In genomic region chr4:184688447-184688846, GRCh38 we compare ENCODE assay signal across 11 cellular contexts. TPM values are rescaled to one million over a fixed set of nuclear protein-coding genes. Genes with fewer than 3 reads are reported as not detected.
DNase-seq lines count a peak whose midpoint lies in the region; TF ChIP-seq lines count a peak whose summit lies in the region.
"Had no signal": no experiment of that assay in that cellular context is flagged by ENCODE, and none has a peak within 500 bp of the region (broad histone marks: within the 10 kb centered on the region; RNA-seq: fewer than 3 reads in every experiment).

No MANE protein-coding gene starts in this region.

- DNase-seq in AG09309 (ENCODE audit: low read depth) = peak; percentile 65
- peak; percentile 36 for DNase-seq in HS-27A (ENCODE audit: low read depth)
- peak; percentile 92 for DNase-seq in amniotic stem cell (lab: John Stamatoyannopoulos, UW)
- DNase-seq in islet precursor cell = peak; percentile 76
- no peak for DNase-seq in thyroid gland
- no peak for DNase-seq in foreskin melanocyte
- no peak for DNase-seq in NCI-H748 treated with DMSO at 0.1 percent for 48 hours (lab: John Stamatoyannopoulos, UW)
- no peak for DNase-seq in NCI-H1930 (lab: John Stamatoyannopoulos, UW)
- DNase-seq: activated naive CD8-positive, alpha-beta T cell treated with anti-CD3 and anti-CD28 coated beads, Interleukin-2, amount 10 ng/mL, durations not matched to agents 7 days and 5 days; SHP77 treated with DMSO at 0.1 percent for 48 hours; stomach had no signal

- H3K27ac ChIP-seq in thyroid gland = no peak overlapping the region
- H3K27ac ChIP-seq: stomach had no signal

- no peak for TF ChIP-seq CTCF in AG09309 (IDR thresholded peaks at IDR 0.05; ENCODE audit: control insufficient read depth, insufficient read depth, low read depth, low read length, missing control alignments)
- TF ChIP-seq CTCF in thyroid gland (IDR thresholded peaks at IDR 0.05) = no peak

- no peaks in the 10 kb centered on the region for H3K9me3 ChIP-seq in thyroid gland
- H3K9me3 ChIP-seq: stomach had no signal

- H3K4me3 ChIP-seq in AG09309 (ENCODE audit: control insufficient read depth, low read depth, low read length) = no peak overlapping the region
- H3K4me3 ChIP-seq in thyroid gland (replicated peaks in 1 of 3) = no peak overlapping the region
- H3K4me3 ChIP-seq: stomach had no signal

- intact Hi-C loops in thyroid gland (cut with DNase I) = no loop called here

- WGBS in thyroid gland, 2 donors = 72 to 79% methylated on average over 10 to 11 of the region's 11 CpGs

- TF ChIP-seq POLR2A in thyroid gland (IDR thresholded peaks at IDR 0.05) = no peak

- H3K4me1 ChIP-seq in thyroid gland = no peaks in the 10 kb centered on the region

- no peaks in the 10 kb centered on the region for H3K27me3 ChIP-seq in thyroid gland
- H3K27me3 ChIP-seq: stomach had no signal

- no peaks in the 10 kb centered on the region for H3K36me3 ChIP-seq in thyroid gland

RNA-seq across cellular contexts. Expression of gene PRIMPOL, which starts 38.9 kb away (rescaled TPM):
- total RNA-seq in thyroid gland = 10 to 100 TPM; 14.4 to 29.4 (median 22.3) TPM

RNA-seq across cellular contexts. Expression of gene CASP3, which starts 39.2 kb away (rescaled TPM):
- 10 to 100 TPM; 10.1 to 23.6 (median 15.7) TPM for total RNA-seq in thyroid gland

RNA-seq across cellular contexts. Expression of gene CENPU, which starts 45.4 kb away (rescaled TPM):
- total RNA-seq in thyroid gland = 1 to 10 TPM in 3 of 4 donors, not detected in 1; 1.8 to 3.5 (median 1.9) TPM

Comparison
In these comparisons a context has a peak if more than half of its experiments do, and no peak if none do; other contexts are left out.
1. DNase-seq: peak in AG09309 (single experiment), HS-27A (single experiment), amniotic stem cell (single experiment) and islet precursor cell (single experiment); none in thyroid gland (0 of 2), foreskin melanocyte (single experiment), NCI-H748 treated with DMSO at 0.1 percent for 48 hours (single experiment) and NCI-H1930 (0 of 2).